In genomic region chr7:64628192-64628591, GRCh38 we compare ENCODE assay signal across 19 cellular contexts.
"Had no signal": no experiment of that assay in that cellular context is flagged by ENCODE, and none has a peak within 500 bp of the region (broad histone marks: within the 10 kb centered on the region; RNA-seq: fewer than 3 reads in every experiment).

No MANE protein-coding gene starts in this region.

- H3K9me3 ChIP-seq: body of pancreas, colonic mucosa, lower lobe of right lung, tibial artery, uterus had no signal

- H3K4me3 ChIP-seq: body of pancreas, colonic mucosa, lower lobe of right lung, tibial artery, uterus had no signal

- H3K27me3 ChIP-seq: body of pancreas, colonic mucosa, tibial artery, uterus had no signal

- H3K9me3 Mint-ChIP-seq: activated B cell treated with CpG ODN at 0.5 μM for 24 hours; activated CD4-positive, alpha-beta memory T cell treated with anti-CD3 and anti-CD28 coated beads for 36 hours; natural killer cell treated with Interleukin-12 subunit alpha and Interleukin-12 subunit beta and Interleukin-15 and Interleukin-18, amount 100 ng/mL, for 72 hours had no signal

- H2AFZ ChIP-seq: parathyroid adenoma had no signal

- ATAC-seq: body of pancreas had no signal

- H3K27ac Mint-ChIP-seq: activated B cell treated with CpG ODN at 0.5 μM for 24 hours; activated CD4-positive, alpha-beta memory T cell treated with anti-CD3 and anti-CD28 coated beads for 36 hours; endodermal cell had no signal

- H3K4me1 ChIP-seq: body of pancreas, colonic mucosa, lower lobe of right lung, parathyroid adenoma, tibial artery, uterus had no signal

- H3K4me3 Mint-ChIP-seq: activated B cell treated with CpG ODN at 0.5 μM for 24 hours; activated CD4-positive, alpha-beta memory T cell treated with anti-CD3 and anti-CD28 coated beads for 36 hours; endodermal cell; natural killer cell treated with Interleukin-12 subunit alpha and Interleukin-12 subunit beta and Interleukin-15 and Interleukin-18, amount 100 ng/mL, for 72 hours had no signal

- H3K36me3 Mint-ChIP-seq: activated CD4-positive, alpha-beta memory T cell treated with anti-CD3 and anti-CD28 coated beads for 36 hours; natural killer cell treated with Interleukin-12 subunit alpha and Interleukin-12 subunit beta and Interleukin-15 and Interleukin-18, amount 100 ng/mL, for 72 hours had no signal

- H3K27me3 Mint-ChIP-seq: activated B cell treated with CpG ODN at 0.5 μM for 24 hours; activated CD4-positive, alpha-beta memory T cell treated with anti-CD3 and anti-CD28 coated beads for 36 hours; natural killer cell treated with Interleukin-12 subunit alpha and Interleukin-12 subunit beta and Interleukin-15 and Interleukin-18, amount 100 ng/mL, for 72 hours had no signal

- H3K36me3 ChIP-seq: colonic mucosa, lower lobe of right lung, tibial artery, uterus had no signal

- H3K27ac ChIP-seq: body of pancreas, colonic mucosa, lower lobe of right lung, parathyroid adenoma, tibial artery, uterus had no signal

- H3K4me1 Mint-ChIP-seq: endodermal cell had no signal

- DNase-seq: activated B cell treated with CpG ODN at 0.5 μM for 24 hours; activated CD4-positive, alpha-beta memory T cell treated with anti-CD3 and anti-CD28 coated beads for 36 hours; activated CD4-positive, alpha-beta T cell treated with anti-CD3 and anti-CD28 coated beads for 4 hours; activated naive CD4-positive, alpha-beta T cell; activated T-cell treated with anti-CD3 and anti-CD28 coated beads for 4 hours; body of pancreas; central memory CD4-positive, alpha-beta T cell; colonic mucosa; endodermal cell; erythroblast; lower lobe of right lung; stimulated activated CD8-positive, alpha-beta memory T cell treated with anti-CD3 and anti-CD28 coated beads, Interleukin-4, amount 100 ng/mL, for 48 hours; stimulated activated naive CD4-positive, alpha-beta T cell treated with Interleukin-2 at 50 U/mL for 16 hours; T-helper 1 cell; T-helper 9 cell; tibial artery; uterus had no signal

- H3K9ac ChIP-seq: parathyroid adenoma had no signal

- H3K79me2 ChIP-seq: parathyroid adenoma had no signal
